21 cellular contexts compared by ENCODE assay signal in the genomic region with DNA sequence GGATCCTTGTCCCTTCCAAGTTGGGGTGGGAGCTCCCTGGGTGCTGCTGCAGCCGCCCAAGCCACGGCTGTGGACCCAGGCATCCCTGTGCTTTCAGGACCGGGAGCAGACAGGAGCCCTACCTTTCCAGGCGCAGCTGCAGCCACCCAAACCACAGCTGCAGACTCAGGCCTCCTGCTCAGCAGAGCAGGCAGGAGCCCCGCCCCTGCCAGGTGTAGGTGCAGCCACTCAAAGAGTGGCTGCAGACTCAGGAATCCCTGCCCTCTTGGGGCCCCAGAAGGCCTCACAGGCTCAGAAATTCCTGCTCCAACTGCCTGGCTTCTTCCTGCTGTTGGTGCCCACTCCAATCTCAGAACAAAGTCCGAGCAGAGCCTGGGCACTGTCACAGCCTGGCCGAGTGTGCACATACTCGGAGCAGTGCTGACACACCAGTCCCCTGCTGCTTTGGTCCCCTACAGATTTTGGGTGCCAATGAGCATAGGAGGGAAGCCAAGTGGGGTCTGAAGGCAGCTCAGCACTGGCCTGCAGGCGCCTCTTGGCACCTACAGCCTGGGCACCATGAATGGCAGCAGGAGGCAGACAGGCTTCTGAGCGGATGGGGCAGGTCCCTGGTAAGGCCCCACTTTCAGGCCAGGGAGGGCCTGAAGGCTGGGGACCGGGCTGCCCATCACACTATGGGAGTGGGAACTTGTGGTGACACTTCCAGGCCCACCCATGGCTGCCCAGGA. TPM values are rescaled to one million over a fixed set of nuclear protein-coding genes. Genes with fewer than 3 reads are reported as not detected.
A peak's percentile ranks its signal among the peaks of the same experiment; 100 is the strongest.
DNase-seq lines count a peak whose midpoint lies in the region; ATAC-seq and TF ChIP-seq lines count a peak whose summit lies in the region.
"Had no signal": no experiment of that assay in that cellular context is flagged by ENCODE, and none has a peak within 500 bp of the region (broad histone marks: within the 10 kb centered on the region; RNA-seq: fewer than 3 reads in every experiment).

No MANE protein-coding gene starts in this region.

- peak overlapping the region; percentile 2 for H3K18ac ChIP-seq in neuronal stem cell (ENCODE audit: low read length)

- H2BK120ac ChIP-seq in neuronal stem cell (ENCODE audit: low read depth, low read length): no peak overlapping the region

- H3K4me3 Mint-ChIP-seq in natural killer cell treated with Interleukin-12 subunit alpha and Interleukin-12 subunit beta and Interleukin-15 and Interleukin-18, amount 100 ng/mL, for 72 hours: no peak overlapping the region
- H3K4me3 Mint-ChIP-seq: activated CD4-positive, alpha-beta memory T cell treated with anti-CD3 and anti-CD28 coated beads for 36 hours; T-helper 1 cell treated with Interleukin-12 subunit alpha and Interleukin-12 subunit beta and Interleukin-4 antibody, amounts not matched to agents 30 μg/mL and 1 μg/mL, for 36 hours; type B pancreatic cell had no signal

- H3K4me1 Mint-ChIP-seq in natural killer cell treated with Interleukin-12 subunit alpha and Interleukin-12 subunit beta and Interleukin-15 and Interleukin-18, amount 100 ng/mL, for 72 hours (ENCODE audit: low read depth in 2 of 2): peaks cover 12 to 16% of the 10 kb centered on the region in 2 donors

- peak overlapping the region; percentile 81 for H2BK15ac ChIP-seq in neuronal stem cell (ENCODE audit: low read length)

- H4K91ac ChIP-seq in neuronal stem cell (ENCODE audit: low read depth, low read length, poor library complexity): no peak overlapping the region

- H3K4me2 ChIP-seq in DOHH2 (ENCODE audit: low read length) (peak overlapping the region; percentile 51), neuronal stem cell (ENCODE audit: insufficient read depth, low read length, poor library complexity, severe bottlenecking) (no peak overlapping the region)

- no peak overlapping the region for H3K14ac ChIP-seq in neuronal stem cell (ENCODE audit: low read length)

- H2BK5ac ChIP-seq in neuronal stem cell (ENCODE audit: low read length): no peak overlapping the region

- 0 out of 2 replicates have a peak, but pooled peaks cover 4% of the 10 kb centered on the region for H3K79me2 ChIP-seq in DOHH2 (ENCODE audit: control insufficient read depth, low read length)

- no peak overlapping the region for H3K27ac Mint-ChIP-seq in natural killer cell treated with Interleukin-12 subunit alpha and Interleukin-12 subunit beta and Interleukin-15 and Interleukin-18, amount 100 ng/mL, for 72 hours
- H3K27ac Mint-ChIP-seq: activated CD4-positive, alpha-beta memory T cell treated with anti-CD3 and anti-CD28 coated beads for 36 hours; T-helper 1 cell treated with Interleukin-12 subunit alpha and Interleukin-12 subunit beta and Interleukin-4 antibody, amounts not matched to agents 30 μg/mL and 1 μg/mL, for 36 hours; type B pancreatic cell had no signal

- H3K23ac ChIP-seq in neuronal stem cell (ENCODE audit: low read depth, low read length, poor library complexity): peak overlapping the region; percentile 65

- no peaks in the 10 kb centered on the region for H3K9me2 ChIP-seq in DOHH2 (replicated peaks; ENCODE audit: control insufficient read depth, low read length)

- DNase-seq in NCI-H146 treated with DMSO at 0.1 percent for 48 hours (lab: John Stamatoyannopoulos, UW; ENCODE audit: unreplicated experiment): peak; percentile 24
- peak in 1 of 2 donors; percentile 13 for DNase-seq in foreskin keratinocyte
- no peak for DNase-seq in neuronal stem cell (ENCODE audit: low spot score)
- DNase-seq in activated T-cell treated with anti-CD3 and anti-CD28 coated beads, Interleukin-2, amount 50 U/mL, for 1 hour: no peak
- DNase-seq in HPDE6-E6E7 (ENCODE audit: extremely low spot score): no peak
- no peak for DNase-seq in natural killer cell treated with Interleukin-12 subunit alpha and Interleukin-12 subunit beta and Interleukin-15 and Interleukin-18, amount 100 ng/mL, for 72 hours (ENCODE audit: low spot score)
- DNase-seq: activated CD4-positive, alpha-beta memory T cell treated with anti-CD3 and anti-CD28 coated beads for 36 hours; activated T-cell treated with anti-CD3 and anti-CD28 coated beads for 4 hours; dorsolateral prefrontal cortex; erythroblast; left ventricle myocardium inferior; NCI-H1417 treated with DMSO at 0.1 percent for 48 hours; NCI-H446 treated with DMSO at 0.1 percent for 48 hours; ovary; SHP77 treated with DMSO at 0.1 percent for 48 hours; stimulated activated CD4-positive, alpha-beta T cell treated with anti-CD3 and anti-CD28 coated beads, Interleukin-1b, Interleukin-23, amount 100 ng/mL, for 48 hours; stimulated activated naive CD8-positive, alpha-beta T cell treated with anti-CD3 and anti-CD28 coated beads, Interleukin-15, Interleukin-2, amounts not matched to agents 100 U/mL and 50 U/mL, for 24 hours had no signal

- H3K27me3 ChIP-seq in DOHH2 (ENCODE audit: control insufficient read depth, low read length) (no peaks in the 10 kb centered on the region), foreskin keratinocyte (no peaks in the 10 kb centered on the region), neuronal stem cell (ENCODE audit: control insufficient read depth in 3 of 3, insufficient read depth in 3 of 3, low read depth in 1 of 3, low read length in 3 of 3) (no peaks in the 10 kb centered on the region)
- H3K27me3 ChIP-seq: dorsolateral prefrontal cortex, ovary had no signal

- H3K4me1 ChIP-seq in DOHH2 (ENCODE audit: control insufficient read depth, low read length) (peaks cover 34% of the 10 kb centered on the region), foreskin keratinocyte (no peaks in the 10 kb centered on the region), neuronal stem cell (ENCODE audit: control insufficient read depth in 2 of 2, insufficient read depth in 1 of 2, low read depth in 1 of 2, low read length in 2 of 2) (peaks cover 2 to 5% of the 10 kb centered on the region in 2 donors)

- H3K9me3 ChIP-seq in DOHH2 (ENCODE audit: control insufficient read depth, insufficient read depth, low read length) (peaks cover 6% of the 10 kb centered on the region; the same call in 1 of the 2 replicates), neuronal stem cell (replicated peaks in 1 of 2; ENCODE audit: control insufficient read depth in 2 of 2, insufficient read depth in 1 of 2, low read depth in 1 of 2, low read length in 2 of 2) (peaks cover 2 to 3% of the 10 kb centered on the region in 2 donors)
- H3K9me3 ChIP-seq: ovary had no signal

- H3K4ac ChIP-seq in neuronal stem cell (ENCODE audit: low read length): no peak overlapping the region

- no peaks in the 10 kb centered on the region for H3F3A ChIP-seq in DOHH2 (ENCODE audit: control insufficient read depth, insufficient read depth)

- no peaks in the 10 kb centered on the region for H3K79me1 ChIP-seq in neuronal stem cell (ENCODE audit: low read depth, low read length)

- H3K36me3 Mint-ChIP-seq in natural killer cell treated with Interleukin-12 subunit alpha and Interleukin-12 subunit beta and Interleukin-15 and Interleukin-18, amount 100 ng/mL, for 72 hours: no peaks in the 10 kb centered on the region

- no peak for TF ChIP-seq CTCF in DOHH2 (IDR thresholded peaks at IDR 0.05; ENCODE audit: low read depth, low read length, poor library complexity, severe bottlenecking)
- TF ChIP-seq CTCF in foreskin keratinocyte (conservative IDR thresholded peaks at IDR 0.05): no peak

- H3K36me3 ChIP-seq in DOHH2 (ENCODE audit: control insufficient read depth, low read length) (no peaks in the 10 kb centered on the region), neuronal stem cell (replicated peaks in 1 of 2; ENCODE audit: control insufficient read depth in 2 of 2, insufficient read depth in 2 of 2, low read length in 2 of 2) (peaks cover 0 to 2% of the 10 kb centered on the region in 2 donors)
- H3K36me3 ChIP-seq: ovary had no signal

- 0 out of 2 replicates have a peak, but pooled peaks cover 2% of the 10 kb centered on the region for H4K20me1 ChIP-seq in DOHH2 (ENCODE audit: control insufficient read depth, insufficient read depth, low read depth, low read length)

- no peak overlapping the region for H2BK12ac ChIP-seq in neuronal stem cell (ENCODE audit: low read length)

- no CpG with 5 or more reads among the region's 11 CpGs for whole genome bisulfite sequencing in neuronal stem cell (ENCODE audit: extremely low coverage in 2 of 2, insufficient read length in 2 of 2, insufficient replicate concordance in 1 of 2), 2 donors

- peak overlapping the region; percentile 93 for H4K8ac ChIP-seq in neuronal stem cell (ENCODE audit: low read depth, low read length)

- no peaks in the 10 kb centered on the region for H3K9me3 Mint-ChIP-seq in natural killer cell treated with Interleukin-12 subunit alpha and Interleukin-12 subunit beta and Interleukin-15 and Interleukin-18, amount 100 ng/mL, for 72 hours

- H3K9ac ChIP-seq in neuronal stem cell (ENCODE audit: low read depth, low read length, poor library complexity): peak overlapping the region; percentile 12

- 0 out of 2 replicates have a peak overlapping the region, but pooled peaks have one; percentile 17 for H3K27ac ChIP-seq in DOHH2 (ENCODE audit: low read depth, low read length)
- H3K27ac ChIP-seq in foreskin keratinocyte: no peak overlapping the region
- no peak overlapping the region for H3K27ac ChIP-seq in neuronal stem cell (replicated peaks; ENCODE audit: low read length)
- H3K27ac ChIP-seq: dorsolateral prefrontal cortex, left ventricle myocardium inferior, ovary, VCaP had no signal

- H2AK5ac ChIP-seq in neuronal stem cell (ENCODE audit: low read depth, low read length): peak overlapping the region; percentile 70

- ATAC-seq in foreskin keratinocyte: peak; percentile 15
- ATAC-seq in natural killer cell treated with Interleukin-12 subunit alpha and Interleukin-12 subunit beta and Interleukin-15 and Interleukin-18, amount 100 ng/mL, for 72 hours: no peak
- ATAC-seq: stimulated activated naive CD8-positive, alpha-beta T cell treated with anti-CD3 and anti-CD28 coated beads, Interleukin-15, Interleukin-2, amounts not matched to agents 100 U/mL and 50 U/mL, for 24 hours had no signal

- H3K4me3 ChIP-seq in DOHH2 (ENCODE audit: low read length): peak overlapping the region; percentile 37
- H3K4me3 ChIP-seq in neuronal stem cell (ENCODE audit: low read length in 2 of 2): peak overlapping the region in 1 of 2 donors; percentile 48
- H3K4me3 ChIP-seq: dorsolateral prefrontal cortex, left ventricle myocardium inferior, ovary had no signal

- H3K27me3 Mint-ChIP-seq in natural killer cell treated with Interleukin-12 subunit alpha and Interleukin-12 subunit beta and Interleukin-15 and Interleukin-18, amount 100 ng/mL, for 72 hours: no peaks in the 10 kb centered on the region
- H3K27me3 Mint-ChIP-seq: activated CD4-positive, alpha-beta memory T cell treated with anti-CD3 and anti-CD28 coated beads for 36 hours; type B pancreatic cell had no signal

- H2AFZ ChIP-seq in neuronal stem cell (ENCODE audit: low read length): no peak overlapping the region

RNA-seq across cellular contexts. Expression of a gene that starts 6.0 kb away (rescaled TPM):
- total RNA-seq in foreskin keratinocyte: 13.5 and 14.6 TPM in 2 replicates
- 22.3 and 22.5 TPM in 2 replicates for polyA plus RNA-seq in foreskin keratinocyte
- polyA plus RNA-seq in neuronal stem cell (2013, experiment 1 of 2): 23.9 TPM
- polyA plus RNA-seq in neuronal stem cell (2013, experiment 2 of 2): 22.7 TPM
- 10 to 100 TPM; 41.4 to 43.3 TPM for total RNA-seq in natural killer cell treated with Interleukin-12 subunit alpha and Interleukin-12 subunit beta and Interleukin-15 and Interleukin-18, amount 100 ng/mL, for 72 hours

RNA-seq across cellular contexts. Expression of a gene that starts 19.2 kb away (rescaled TPM):
- total RNA-seq in foreskin keratinocyte: 0.20 and 0.28 TPM in 2 replicates
- polyA plus RNA-seq in foreskin keratinocyte: 0.19 TPM in 2 replicates
- polyA plus RNA-seq in neuronal stem cell (2013, experiment 1 of 2): 5.6 TPM
- polyA plus RNA-seq in neuronal stem cell (2013, experiment 2 of 2): 5.5 TPM
- total RNA-seq in natural killer cell treated with Interleukin-12 subunit alpha and Interleukin-12 subunit beta and Interleukin-15 and Interleukin-18, amount 100 ng/mL, for 72 hours: 1 to 10 TPM; 7.0 to 8.8 TPM

RNA-seq across cellular contexts. Expression of a gene that starts 51.7 kb away (rescaled TPM):
- total RNA-seq in foreskin keratinocyte: not detected in 2 replicates
- not detected in 2 replicates for polyA plus RNA-seq in foreskin keratinocyte
- polyA plus RNA-seq in neuronal stem cell (2013, experiment 1 of 2): 0.53 TPM
- polyA plus RNA-seq in neuronal stem cell (2013, experiment 2 of 2): 0.43 TPM
- total RNA-seq in natural killer cell treated with Interleukin-12 subunit alpha and Interleukin-12 subunit beta and Interleukin-15 and Interleukin-18, amount 100 ng/mL, for 72 hours: 1 to 10 TPM; 3.5 to 7.1 TPM
- total RNA-seq: left ventricle myocardium inferior had no signal

RNA-seq across cellular contexts. Expression of a gene that starts 58.8 kb away (rescaled TPM):
- total RNA-seq in foreskin keratinocyte: 3,234 and 3,953 TPM in 2 replicates
- polyA plus RNA-seq in foreskin keratinocyte: 2.0 TPM in 1 of 2 replicates, not detected in the other
- polyA plus RNA-seq in neuronal stem cell (2013, experiment 1 of 2): not detected
- 4.7 TPM for polyA plus RNA-seq in neuronal stem cell (2013, experiment 2 of 2)
- total RNA-seq in natural killer cell treated with Interleukin-12 subunit alpha and Interleukin-12 subunit beta and Interleukin-15 and Interleukin-18, amount 100 ng/mL, for 72 hours: 1,000 to 10,000 TPM; 3,856 to 4,437 TPM

RNA-seq across cellular contexts. Expression of a gene that starts 59.1 kb away (rescaled TPM):
- total RNA-seq in foreskin keratinocyte: 12.0 and 13.5 TPM in 2 replicates
- 26.3 and 27.2 TPM in 2 replicates for polyA plus RNA-seq in foreskin keratinocyte
- 15.3 TPM for polyA plus RNA-seq in neuronal stem cell (2013, experiment 1 of 2)
- polyA plus RNA-seq in neuronal stem cell (2013, experiment 2 of 2): 15.5 TPM
- total RNA-seq in natural killer cell treated with Interleukin-12 subunit alpha and Interleukin-12 subunit beta and Interleukin-15 and Interleukin-18, amount 100 ng/mL, for 72 hours: 10 to 100 TPM; 12.0 to 21.5 TPM
